ENCODE assay signal across 26 cellular contexts in genomic region chr10:76055466-76055865, GRCh38.
"Had no signal": no experiment of that assay in that cellular context is flagged by ENCODE, and none has a peak within 500 bp of the region (broad histone marks: within the 10 kb centered on the region; RNA-seq: fewer than 3 reads in every experiment).

No MANE protein-coding gene starts in this region.

- H3K27ac ChIP-seq: colonic mucosa, epithelial cell of prostate, esophagus squamous epithelium, gastrocnemius medialis, heart right ventricle, left ventricle myocardium inferior, lower lobe of right lung had no signal

- ATAC-seq: effector memory CD8-positive, alpha-beta T cell; esophagus mucosa; gastrocnemius medialis; heart right ventricle; left colon; left lobe of liver; lower lobe of right lung; mucosa of descending colon had no signal

- H3K9me3 ChIP-seq: colonic mucosa, gastrocnemius medialis had no signal

- H3K36me3 ChIP-seq: colonic mucosa, esophagus squamous epithelium, gastrocnemius medialis, left ventricle myocardium inferior, lower lobe of right lung had no signal

- FAIRE-seq: endometrium, islet of Langerhans, keratinocyte had no signal

- H3K4me3 ChIP-seq: colonic mucosa, esophagus squamous epithelium, gastrocnemius medialis, heart right ventricle, left ventricle myocardium inferior, lower lobe of right lung, mucosa of descending colon had no signal

- H3K27me3 ChIP-seq: colonic mucosa, esophagus squamous epithelium, gastrocnemius medialis, heart right ventricle had no signal

- H3K4me1 ChIP-seq: colonic mucosa, esophagus squamous epithelium, gastrocnemius medialis, heart right ventricle, lower lobe of right lung had no signal

- DNase-seq: cerebellar nuclear complex; colonic mucosa; cortex of kidney; effector CD8-positive, alpha-beta T cell; effector memory CD8-positive, alpha-beta T cell; endodermal cell; erythroblast; esophagus squamous epithelium; foreskin fibroblast; foreskin melanocyte; gastrocnemius medialis; glutamatergic neuron; head of caudate nucleus; heart right ventricle; hippocampal formation; left colon; left ventricle myocardium inferior; lower lobe of right lung; mesenchymal stem cell; mucosa of descending colon had no signal
